In the genomic region with DNA sequence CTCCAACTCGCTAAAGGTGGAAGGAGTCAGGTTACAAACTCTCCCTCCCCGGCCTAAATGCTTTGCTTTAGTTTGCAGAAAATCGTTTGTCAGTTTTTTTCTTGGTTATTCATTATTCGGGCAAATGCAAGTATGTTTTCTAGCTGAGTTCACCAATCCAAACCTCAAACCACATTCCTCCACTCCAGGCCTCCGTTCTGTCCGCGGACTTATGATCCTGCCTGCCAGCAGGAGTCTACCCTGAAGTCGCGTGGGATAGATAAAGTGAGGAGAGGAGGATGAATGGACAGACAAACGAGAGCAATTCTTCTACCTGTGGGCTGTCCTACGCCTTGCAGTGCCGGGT, we compare ENCODE assay signal across 8 cellular contexts. TPM values are rescaled to one million over a fixed set of nuclear protein-coding genes. Genes with fewer than 3 reads are reported as not detected.
DNase-seq lines count a peak whose midpoint lies in the region; ATAC-seq, FAIRE-seq and TF ChIP-seq lines count a peak whose summit lies in the region.

No MANE protein-coding gene starts in this region.

- H3K9me3 Mint-ChIP-seq in activated naive CD4-positive, alpha-beta T cell treated with anti-CD3 and anti-CD28 coated beads, Interleukin-2, amount 10 ng/mL, durations not matched to agents 7 days and 5 days, result peaks cover 1% of the 10 kb centered on the region
- H3K9me3 Mint-ChIP-seq in activated T-helper 2 cell treated with anti-CD3 and anti-CD28 coated beads, Interferon-gamma antibody, Interleukin-2, Interleukin-4, amounts not matched to agents 10 μg/mL and 5 μg/mL and 100 μg/mL, durations not matched to agents 14 hours and 24 hours and 36 hours, result no peaks in the 10 kb centered on the region

- H3K79me2 ChIP-seq in smooth muscle cell (ENCODE audit: low read depth), result peaks cover 26% of the 10 kb centered on the region

- peaks cover 62% of the 10 kb centered on the region for H4K20me1 ChIP-seq in smooth muscle cell (ENCODE audit: low read depth)

- peaks cover 6% of the 10 kb centered on the region for H3K4me1 ChIP-seq in iPS-15b (ENCODE audit: control insufficient read depth, insufficient read depth, low read length)
- peaks cover 2% of the 10 kb centered on the region for H3K4me1 ChIP-seq in smooth muscle cell (ENCODE audit: low read depth)

- peaks cover 80% of the 10 kb centered on the region for H3K27me3 Mint-ChIP-seq in activated naive CD4-positive, alpha-beta T cell treated with anti-CD3 and anti-CD28 coated beads, Interleukin-2, amount 10 ng/mL, durations not matched to agents 7 days and 5 days
- H3K27me3 Mint-ChIP-seq in activated T-helper 2 cell treated with anti-CD3 and anti-CD28 coated beads, Interferon-gamma antibody, Interleukin-2, Interleukin-4, amounts not matched to agents 10 μg/mL and 5 μg/mL and 100 μg/mL, durations not matched to agents 14 hours and 24 hours and 36 hours (ENCODE audit: low read depth), result peaks cover 63% of the 10 kb centered on the region

- H3K27me3 ChIP-seq in iPS-15b (ENCODE audit: control insufficient read depth, insufficient read depth, low read length), result peaks cover 40% of the 10 kb centered on the region
- H3K27me3 ChIP-seq in smooth muscle cell (ENCODE audit: low read depth), result no peaks in the 10 kb centered on the region

- peak overlapping the region; percentile 98 for H3K4me2 ChIP-seq in smooth muscle cell

- H3K9me3 ChIP-seq in iPS-15b (ENCODE audit: control insufficient read depth, insufficient read depth, low read length) (no peaks in the 10 kb centered on the region), smooth muscle cell (replicated peaks; ENCODE audit: low read depth) (no peaks in the 10 kb centered on the region)

- no peak for TF ChIP-seq POLR2A in GM12891 (IDR thresholded peaks at IDR 0.05; ENCODE audit: low read depth, low read length)

- H3K36me3 Mint-ChIP-seq in activated naive CD4-positive, alpha-beta T cell treated with anti-CD3 and anti-CD28 coated beads, Interleukin-2, amount 10 ng/mL, durations not matched to agents 7 days and 5 days, result peaks cover 17% of the 10 kb centered on the region
- peaks cover 23% of the 10 kb centered on the region for H3K36me3 Mint-ChIP-seq in activated T-helper 2 cell treated with anti-CD3 and anti-CD28 coated beads, Interferon-gamma antibody, Interleukin-2, Interleukin-4, amounts not matched to agents 10 μg/mL and 5 μg/mL and 100 μg/mL, durations not matched to agents 14 hours and 24 hours and 36 hours (ENCODE audit: low read depth)

- CTCF ChIA-PET in activated naive CD4-positive, alpha-beta T cell treated with anti-CD3 and anti-CD28 coated beads, Interleukin-2, amount 10 ng/mL, durations not matched to agents 7 days and 5 days (lab: Charles Lee), result interaction anchor here (1.3 kb wide), 1 partner anchor 12 kb away, joined by 3 read pairs; no protein-coding TSS in a partner anchor

- H3K27ac ChIP-seq in smooth muscle cell (ENCODE audit: low read depth), result peak overlapping the region; percentile 90

- TF ChIP-seq CTCF in smooth muscle cell (IDR thresholded peaks at IDR 0.05; ENCODE audit: borderline replicate concordance, insufficient read depth, poor library complexity, severe bottlenecking), result no peak

- peak overlapping the region; percentile 68 for H3K4me3 Mint-ChIP-seq in activated naive CD4-positive, alpha-beta T cell treated with anti-CD3 and anti-CD28 coated beads, Interleukin-2, amount 10 ng/mL, durations not matched to agents 7 days and 5 days
- H3K4me3 Mint-ChIP-seq in activated T-helper 2 cell treated with anti-CD3 and anti-CD28 coated beads, Interferon-gamma antibody, Interleukin-2, Interleukin-4, amounts not matched to agents 10 μg/mL and 5 μg/mL and 100 μg/mL, durations not matched to agents 14 hours and 24 hours and 36 hours (ENCODE audit: low read depth), result peak overlapping the region; percentile 83

- WGBS in smooth muscle cell (ENCODE audit: low lambda C conversion rate), result 0% methylated on average over 12 of the region's 12 CpGs

- H3K9ac ChIP-seq in iPS-15b (ENCODE audit: low read depth, low read length) (peak overlapping the region; percentile 26), smooth muscle cell (ENCODE audit: low read depth) (peak overlapping the region; percentile 85)

- FAIRE-seq in GM12891 (lab: Jason Lieb, UNC) (no peak), GM19239 (lab: Jason Lieb, UNC) (no peak)

- intact Hi-C loops in activated T-helper 2 cell treated with anti-CD3 and anti-CD28 coated beads, Interferon-gamma antibody, Interleukin-2, Interleukin-4, amounts not matched to agents 10 μg/mL and 5 μg/mL and 100 μg/mL, durations not matched to agents 14 hours and 24 hours and 36 hours (cut with micrococcal nuclease), result loop anchor here (5.0 to 10.0 kb wide), 2 partner anchors 72 to 1109 kb away; a partner anchor contains a TSS

- peak overlapping the region; percentile 82 for H3K27ac Mint-ChIP-seq in activated naive CD4-positive, alpha-beta T cell treated with anti-CD3 and anti-CD28 coated beads, Interleukin-2, amount 10 ng/mL, durations not matched to agents 7 days and 5 days
- H3K27ac Mint-ChIP-seq in activated T-helper 2 cell treated with anti-CD3 and anti-CD28 coated beads, Interferon-gamma antibody, Interleukin-2, Interleukin-4, amounts not matched to agents 10 μg/mL and 5 μg/mL and 100 μg/mL, durations not matched to agents 14 hours and 24 hours and 36 hours, result peak overlapping the region; percentile 67

- ATAC-seq in HG02763 (IDR thresholded peaks at IDR 0.05; ENCODE audit: unreplicated experiment), result no peak

- peaks cover 44% of the 10 kb centered on the region for H3K4me1 Mint-ChIP-seq in activated naive CD4-positive, alpha-beta T cell treated with anti-CD3 and anti-CD28 coated beads, Interleukin-2, amount 10 ng/mL, durations not matched to agents 7 days and 5 days
- H3K4me1 Mint-ChIP-seq in activated T-helper 2 cell treated with anti-CD3 and anti-CD28 coated beads, Interferon-gamma antibody, Interleukin-2, Interleukin-4, amounts not matched to agents 10 μg/mL and 5 μg/mL and 100 μg/mL, durations not matched to agents 14 hours and 24 hours and 36 hours (ENCODE audit: low read depth), result peaks cover 45% of the 10 kb centered on the region

- peak overlapping the region; percentile 4 for H2AFZ ChIP-seq in smooth muscle cell (ENCODE audit: low read depth)

- H3F3A ChIP-seq in smooth muscle cell (ENCODE audit: low read depth), result peaks cover 59% of the 10 kb centered on the region

- H3K36me3 ChIP-seq in iPS-15b (ENCODE audit: control insufficient read depth, insufficient read depth, low read length) (peaks cover 4% of the 10 kb centered on the region), smooth muscle cell (ENCODE audit: low read depth) (peaks cover 20% of the 10 kb centered on the region)

- H3K4me3 ChIP-seq in iPS-15b (ENCODE audit: low read depth, low read length) (peak overlapping the region; percentile 73), smooth muscle cell (peak overlapping the region; percentile 87)

- DNase-seq in activated naive CD4-positive, alpha-beta T cell treated with anti-CD3 and anti-CD28 coated beads, Interleukin-2, amount 10 ng/mL, durations not matched to agents 7 days and 5 days, result no peak
- no peak for DNase-seq in activated naive CD4-positive, alpha-beta T cell treated with anti-CD3 and anti-CD28 coated beads, Interleukin-2, amount 50 U/mL, for 16 hours
- DNase-seq in activated T-helper 2 cell treated with anti-CD3 and anti-CD28 coated beads, Interferon-gamma antibody, Interleukin-2, Interleukin-4, amounts not matched to agents 10 μg/mL and 5 μg/mL and 100 μg/mL, durations not matched to agents 14 hours and 24 hours and 36 hours (ENCODE audit: low spot score), result no peak
- no peak for DNase-seq in smooth muscle cell (lab: John Stamatoyannopoulos, UW; ENCODE audit: unreplicated experiment)
- no peak for DNase-seq in GM12891 (ENCODE audit: insufficient read length, low spot score)
- DNase-seq in GM19239 (ENCODE audit: insufficient read length, low spot score), result no peak

TF ChIP-seq in GM12891, 5 proteins besides CTCF, POLR2A, EP300 and RAD21:
- TF ChIP-seq POLR2AphosphoS5 (IDR thresholded peaks at IDR 0.05; ENCODE audit: low read depth, low read length), result no peak
- no peak for TF ChIP-seq TAF1 (IDR thresholded peaks at IDR 0.05; ENCODE audit: low read depth, low read length)
- TF ChIP-seq SPI1 (IDR thresholded peaks at IDR 0.05; ENCODE audit: low read depth, low read length), result no peak
- no peak for TF ChIP-seq PAX5 (IDR thresholded peaks at IDR 0.05; ENCODE audit: insufficient read depth, low read length, severe bottlenecking)
- TF ChIP-seq POU2F2 (IDR thresholded peaks at IDR 0.05; ENCODE audit: low read depth, low read length), result no peak

RNA-seq across cellular contexts. Expression of a gene that starts 1.3 kb away (rescaled TPM):
- total RNA-seq in activated T-helper 2 cell treated with anti-CD3 and anti-CD28 coated beads, Interferon-gamma antibody, Interleukin-2, Interleukin-4, amounts not matched to agents 10 μg/mL and 5 μg/mL and 100 μg/mL, durations not matched to agents 14 hours and 24 hours and 36 hours, result 2.4 and 2.9 TPM in 2 replicates
- 181 and 253 TPM in 2 replicates for total RNA-seq in smooth muscle cell
- 220 and 264 TPM in 2 replicates for polyA plus RNA-seq in smooth muscle cell
- polyA plus RNA-seq in GM12891 (2012; ENCODE audit: low read depth, missing spikeins), result not detected

Comparison
In these comparisons a context has a peak if more than half of its experiments do, and no peak if none do; other contexts are left out.
1. RNA of a gene that starts 1.3 kb away (total RNA-seq): 181 to 253 TPM in smooth muscle cell; 2.4 to 2.9 TPM in activated T-helper 2 cell treated with anti-CD3 and anti-CD28 coated beads, Interferon-gamma antibody, Interleukin-2, Interleukin-4, amounts not matched to agents 10 μg/mL and 5 μg/mL and 100 μg/mL, durations not matched to agents 14 hours and 24 hours and 36 hours; every median in the first group is over 10 times any median in the second.